ENCODE assay signal across 21 cellular contexts in genomic region chr6:44230034-44230675, GRCh38. TPM values are rescaled to one million over a fixed set of nuclear protein-coding genes. Genes with fewer than 3 reads are reported as not detected.
"Had no signal": no experiment of that assay in that cellular context is flagged by ENCODE, and none has a peak within 500 bp of the region (broad histone marks: within the 10 kb centered on the region; RNA-seq: fewer than 3 reads in every experiment).

No MANE protein-coding gene starts in this region.

- H3K27ac ChIP-seq: colonic mucosa, SJSA1, spleen had no signal

- H3K9me3 Mint-ChIP-seq: nephron progenitor cell; T-helper 2 cell treated with Interferon-gamma antibody and Interleukin-4, amounts not matched to agents 5 μg/mL and 100 μg/mL, for 36 hours had no signal

- H3K9me3 ChIP-seq: colonic mucosa, mucosa of descending colon, SJSA1, spleen had no signal

- ATAC-seq: activated CD8-positive, alpha-beta memory T cell treated with anti-CD3 and anti-CD28 coated beads, Interleukin-2, amount 10 ng/mL, durations not matched to agents 7 days and 5 days; mucosa of descending colon had no signal

- H3K4me3 ChIP-seq: colonic mucosa, mucosa of descending colon, SJSA1, spleen had no signal

- H3K36me3 ChIP-seq: colonic mucosa had no signal

- H3K27me3 ChIP-seq: colonic mucosa, SJSA1, spleen had no signal

- H3K4me3 Mint-ChIP-seq: activated CD8-positive, alpha-beta memory T cell treated with anti-CD3 and anti-CD28 coated beads, Interleukin-2, amount 10 ng/mL, durations not matched to agents 7 days and 5 days; activated naive CD8-positive, alpha-beta T cell; T-helper 2 cell treated with Interferon-gamma antibody and Interleukin-4, amounts not matched to agents 5 μg/mL and 100 μg/mL, for 36 hours had no signal

- DNase-seq: activated CD4-positive, alpha-beta T cell treated with anti-CD3 and anti-CD28 coated beads, Interleukin-2, amount 50 U/mL, for 48 hours; activated CD4-positive, CD25-positive, alpha-beta regulatory T cell treated with anti-CD3 and anti-CD28 coated beads, Interleukin-2, amount 50 U/mL, for 72 hours; activated CD8-positive, alpha-beta memory T cell treated with anti-CD3 and anti-CD28 coated beads, Interleukin-2, amount 10 ng/mL, durations not matched to agents 7 days and 5 days; activated gamma-delta T cell; anterior cingulate cortex; colonic mucosa; effector CD8-positive, alpha-beta T cell; hypothalamus; mucosa of descending colon; nephron progenitor cell; spleen; stimulated activated CD4-positive, alpha-beta T cell treated with anti-CD3 and anti-CD28 coated beads, Interleukin-1b, Interleukin-23, amount 100 ng/mL, for 48 hours; stimulated activated naive CD4-positive, alpha-beta T cell; SW 1271 had no signal

- H3K27me3 Mint-ChIP-seq: activated CD8-positive, alpha-beta memory T cell treated with anti-CD3 and anti-CD28 coated beads, Interleukin-2, amount 10 ng/mL, durations not matched to agents 7 days and 5 days; activated naive CD8-positive, alpha-beta T cell had no signal

- H3K27ac Mint-ChIP-seq: activated CD8-positive, alpha-beta memory T cell treated with anti-CD3 and anti-CD28 coated beads, Interleukin-2, amount 10 ng/mL, durations not matched to agents 7 days and 5 days; activated naive CD8-positive, alpha-beta T cell; T-helper 2 cell treated with Interferon-gamma antibody and Interleukin-4, amounts not matched to agents 5 μg/mL and 100 μg/mL, for 36 hours had no signal

RNA-seq across cellular contexts. Expression of gene MYMX, which starts 13.4 kb away (rescaled TPM):
- total RNA-seq: activated CD8-positive, alpha-beta memory T cell treated with anti-CD3 and anti-CD28 coated beads, Interleukin-2, amount 10 ng/mL, durations not matched to agents 7 days and 5 days; colonic mucosa; osteocyte; renal cortical epithelial cell; temporal lobe; ureter had no signal
